ENCODE assay signal across 8 cellular contexts in genomic region chr11:35618497-35619029, GRCh38. TPM values are rescaled to one million over a fixed set of nuclear protein-coding genes. Genes with fewer than 3 reads are reported as not detected.
DNase-seq lines count a peak whose midpoint lies in the region; ATAC-seq, FAIRE-seq and TF ChIP-seq lines count a peak whose summit lies in the region.

No MANE protein-coding gene starts in this region.

- 0 to 1% (median 1%) methylated on average over 48 to 79 of the region's 79 CpGs for WGBS in small intestine, 3 donors

- H3K4me1 Mint-ChIP-seq in CD4-positive, alpha-beta T cell (ENCODE audit: low read depth), result peaks cover 22% of the 10 kb centered on the region
- peaks cover 8% of the 10 kb centered on the region for H3K4me1 Mint-ChIP-seq in activated CD8-positive, alpha-beta T cell treated with anti-CD3 and anti-CD28 coated beads for 36 hours (ENCODE audit: low read depth)

- no peaks in the 10 kb centered on the region for H3K36me3 ChIP-seq in small intestine (ENCODE audit: control insufficient read depth in 2 of 2, insufficient read depth in 2 of 2, low read length in 2 of 2)

- H3K4me3 ChIP-seq in small intestine (ENCODE audit: low read depth in 1 of 2, low read length in 2 of 2), result peak overlapping the region; percentile 33 to 51

- no peak for DNase-seq in CD4-positive, alpha-beta T cell
- no peak for DNase-seq in activated CD8-positive, alpha-beta T cell treated with anti-CD3 and anti-CD28 coated beads for 36 hours
- peak; percentile 49 for DNase-seq in left ventricle myocardium superior
- no peak for DNase-seq in small intestine
- DNase-seq in NCI-H1092 treated with DMSO at 0.1 percent for 48 hours (lab: John Stamatoyannopoulos, UW), result no peak
- no peak for DNase-seq in NCI-H1436 treated with DMSO at 0.1 percent for 48 hours (lab: John Stamatoyannopoulos, UW)

- POLR2A ChIA-PET in CD4-positive, alpha-beta T cell (lab: Charles Lee), result no interaction called here
- POLR2A ChIA-PET in activated CD8-positive, alpha-beta T cell treated with anti-CD3 and anti-CD28 coated beads for 36 hours (lab: Charles Lee), result no interaction called here

- H3K9me3 ChIP-seq in CD4-positive, alpha-beta T cell (ENCODE audit: control insufficient read depth, low read length), result no peaks in the 10 kb centered on the region
- no peaks in the 10 kb centered on the region for H3K9me3 ChIP-seq in small intestine (ENCODE audit: control insufficient read depth, low read depth)

- peaks cover 76% of the 10 kb centered on the region for H3K27me3 ChIP-seq in CD4-positive, alpha-beta T cell (ENCODE audit: control insufficient read depth, insufficient read depth, low read length)
- H3K27me3 ChIP-seq in small intestine (ENCODE audit: control insufficient read depth in 2 of 2, insufficient read depth in 2 of 2, low read length in 2 of 2), result peaks cover 8 to 20% of the 10 kb centered on the region in 2 donors

- no peak for TF ChIP-seq CTCF in CD4-positive, alpha-beta T cell (IDR thresholded peaks at IDR 0.05)
- TF ChIP-seq CTCF in activated CD8-positive, alpha-beta T cell treated with anti-CD3 and anti-CD28 coated beads for 36 hours (IDR thresholded peaks at IDR 0.05), result no peak

- CTCF ChIA-PET in CD4-positive, alpha-beta T cell (lab: Charles Lee), result no interaction called here
- CTCF ChIA-PET in activated CD8-positive, alpha-beta T cell treated with anti-CD3 and anti-CD28 coated beads for 36 hours (lab: Charles Lee), result interaction anchor here (1.1 to 3.9 kb wide), 5 partner anchors 12 to 648 kb away, joined by 3 to 22 read pairs (median 3); no protein-coding TSS in a partner anchor

- no peak for FAIRE-seq in small intestine (lab: Jason Lieb, UNC)

- H3K27me3 Mint-ChIP-seq in CD4-positive, alpha-beta T cell, result peaks cover 76% of the 10 kb centered on the region
- H3K27me3 Mint-ChIP-seq in activated CD8-positive, alpha-beta T cell treated with anti-CD3 and anti-CD28 coated beads for 36 hours, result peaks cover 49% of the 10 kb centered on the region

- H3K27ac ChIP-seq in CD4-positive, alpha-beta T cell (ENCODE audit: low read depth, low read length), result no peak overlapping the region
- H3K27ac ChIP-seq in small intestine (ENCODE audit: low read depth in 1 of 2, low read length in 1 of 2), result peak overlapping the region in 1 of 2 donors; percentile 51

- H3K4me1 ChIP-seq in small intestine (ENCODE audit: control insufficient read depth in 2 of 2, insufficient read depth in 1 of 2, low read depth in 1 of 2, low read length in 1 of 2), result no peaks in the 10 kb centered on the region

- ATAC-seq in CD4-positive, alpha-beta T cell (ENCODE audit: poor library complexity), result peak; percentile 21
- ATAC-seq in GM19043 (IDR thresholded peaks at IDR 0.05; ENCODE audit: low read depth, unreplicated experiment) (peak; percentile 33), HG03196 (IDR thresholded peaks at IDR 0.05; ENCODE audit: unreplicated experiment) (peak; percentile 33), left ventricle myocardium superior (peak; percentile 39)
- ATAC-seq in activated CD8-positive, alpha-beta T cell treated with anti-CD3 and anti-CD28 coated beads for 36 hours, result peak; percentile 47

- H3K36me3 Mint-ChIP-seq in CD4-positive, alpha-beta T cell (ENCODE audit: low read depth), result no peaks in the 10 kb centered on the region
- H3K36me3 Mint-ChIP-seq in activated CD8-positive, alpha-beta T cell treated with anti-CD3 and anti-CD28 coated beads for 36 hours (ENCODE audit: low read depth), result no peaks in the 10 kb centered on the region

- H3K4me3 Mint-ChIP-seq in CD4-positive, alpha-beta T cell, result no peak overlapping the region
- H3K4me3 Mint-ChIP-seq in activated CD8-positive, alpha-beta T cell treated with anti-CD3 and anti-CD28 coated beads for 36 hours, result no peak overlapping the region

- no peaks in the 10 kb centered on the region for H3K9me3 Mint-ChIP-seq in CD4-positive, alpha-beta T cell
- no peaks in the 10 kb centered on the region for H3K9me3 Mint-ChIP-seq in activated CD8-positive, alpha-beta T cell treated with anti-CD3 and anti-CD28 coated beads for 36 hours

- intact Hi-C loops in CD4-positive, alpha-beta T cell (cut with DNase I, micrococcal nuclease), result loop anchor here (5.0 to 10.0 kb wide), 4 partner anchors 516 to 1124 kb away; no protein-coding TSS in a partner anchor
- intact Hi-C loops in activated CD8-positive, alpha-beta T cell treated with anti-CD3 and anti-CD28 coated beads for 36 hours (cut with micrococcal nuclease), result loop anchor here (5.0 kb wide), 1 partner anchor 649 kb away; no protein-coding TSS in a partner anchor
- intact Hi-C loops in left ventricle myocardium superior (cut with micrococcal nuclease), result loop anchor here (10.0 kb wide), 3 partner anchors 516 to 856 kb away; no protein-coding TSS in a partner anchor

- no peak overlapping the region for H3K27ac Mint-ChIP-seq in CD4-positive, alpha-beta T cell
- H3K27ac Mint-ChIP-seq in activated CD8-positive, alpha-beta T cell treated with anti-CD3 and anti-CD28 coated beads for 36 hours, result no peak overlapping the region

RNA-seq across cellular contexts. Expression of gene FJX1, which starts 0.3 kb away (rescaled TPM):
- not detected for total RNA-seq in CD4-positive, alpha-beta T cell
- total RNA-seq in activated CD8-positive, alpha-beta T cell treated with anti-CD3 and anti-CD28 coated beads for 36 hours, result 1 to 10 TPM; 1.4 to 2.1 TPM
- 1.2 TPM for total RNA-seq in left ventricle myocardium superior
- under 1 TPM in 1 of 3 donors, not detected in 2; 0.79 TPM for polyA plus RNA-seq in small intestine

RNA-seq across cellular contexts. Expression of gene TRIM44, which starts 44.0 kb away (rescaled TPM):
- 10 to 100 TPM; 32.1 to 36.7 TPM for total RNA-seq in CD4-positive, alpha-beta T cell
- total RNA-seq in activated CD8-positive, alpha-beta T cell treated with anti-CD3 and anti-CD28 coated beads for 36 hours, result 10 to 100 TPM; 37.4 to 40.1 TPM
- 38.5 TPM for total RNA-seq in left ventricle myocardium superior
- polyA plus RNA-seq in small intestine, result 10 to 100 TPM in 1 of 3 donors, 1 to 10 TPM in 2; 8.9 to 15.9 (median 9.6) TPM
